ENCODE assay signal across 8 cellular contexts in the genomic region with DNA sequence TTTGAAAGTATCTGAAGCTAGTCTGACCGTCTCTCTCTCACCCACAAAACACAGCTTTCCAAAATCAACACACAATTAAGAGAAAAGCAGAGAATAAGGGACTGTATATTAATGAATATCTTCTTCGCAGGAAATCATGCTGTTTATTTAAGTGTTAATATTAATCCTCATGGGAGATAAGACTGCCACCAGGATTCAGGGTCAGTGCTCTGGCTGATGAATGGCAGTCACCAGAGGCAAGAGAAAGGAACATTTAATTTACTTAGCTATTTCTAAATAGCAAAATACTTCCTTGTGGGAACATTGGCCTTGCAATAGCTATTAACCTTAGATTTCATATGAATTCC. TPM values are rescaled to one million over a fixed set of nuclear protein-coding genes. Genes with fewer than 3 reads are reported as not detected.
DNase-seq lines count a peak whose midpoint lies in the region; ATAC-seq and TF ChIP-seq lines count a peak whose summit lies in the region.

No MANE protein-coding gene starts in this region.

- no peaks in the 10 kb centered on the region for H3K9me2 ChIP-seq in HCT116 (ENCODE audit: insufficient read depth)

- H3K9ac ChIP-seq in HCT116 (ENCODE audit: low read length) (0 out of 2 replicates have a peak overlapping the region, but pooled peaks have one; percentile 9), adipocyte (ENCODE audit: low read length) (peak overlapping the region; percentile 95)

- H3K4me3 ChIP-seq in HCT116 (replicated peaks in 1 of 2; ENCODE audit: low read depth in 1 of 2, low read length in 2 of 2) (peak overlapping the region in 1 of 2 experiments; percentile 77; a peak in 1 of 4 replicates), adipocyte (ENCODE audit: low read length) (peak overlapping the region; percentile 89)

- no peak for TF ChIP-seq RAD21 in HCT116 (IDR thresholded peaks at IDR 0.05; ENCODE audit: low read depth)

- H3K79me2 ChIP-seq in HCT116 (ENCODE audit: insufficient read depth, low read length): peaks cover 47% of the 10 kb centered on the region

- H3K27ac ChIP-seq in 22Rv1 (peak overlapping the region; percentile 87), HCT116 (ENCODE audit: low read depth, low read length) (peak overlapping the region; percentile 53)

- no peak for TF ChIP-seq POLR2A in HCT116 (IDR thresholded peaks at IDR 0.05; ENCODE audit: borderline replicate concordance, extremely low read depth, insufficient read depth, insufficient read length)

- H2AFZ ChIP-seq in HCT116 (ENCODE audit: low read depth, low read length, poor library complexity, severe bottlenecking): no peak overlapping the region

- peaks cover 0 to 10% of the 10 kb centered on the region in 2 experiments; a peak in 1 of 4 replicates for H3K36me3 ChIP-seq in HCT116 (ENCODE audit: control insufficient read depth in 1 of 2, insufficient read depth in 2 of 2, low read length in 2 of 2)
- peaks cover 24% of the 10 kb centered on the region for H3K36me3 ChIP-seq in adipocyte (ENCODE audit: control insufficient read depth, insufficient read depth, low read length, severe bottlenecking)

- H3K4me1 ChIP-seq in HCT116 (ENCODE audit: control insufficient read depth in 1 of 2, insufficient read depth in 2 of 2, low read length in 2 of 2) (peaks cover 18 to 30% of the 10 kb centered on the region in 2 experiments), adipocyte (ENCODE audit: control insufficient read depth, insufficient read depth, low read length) (peaks cover 33% of the 10 kb centered on the region)

- POLR2A ChIA-PET in HCT116 (lab: Charles Lee) (no interaction called here), GM10248 (lab: Yijun Ruan, JAX) (interaction anchor here (0.9 kb wide), 1 partner anchor 35 kb away, joined by 3 read pairs; no protein-coding TSS in a partner anchor)

- DNase-seq in HCT116 (ENCODE audit: low read depth, low spot score) (no peak), adipocyte (ENCODE audit: low read depth) (no peak), mucosa of gallbladder (ENCODE audit: low spot score) (peak; percentile 72), GM10248 (ENCODE audit: extremely low spot score) (no peak)

- RAD21 ChIA-PET in HCT116 (lab: Charles Lee; ENCODE audit: low non-redundant PET in 1 of 2, low total read pairs in 2 of 2, uncharacterized antibody in 2 of 2, unreplicated experiment in 2 of 2): no interaction called here

- ATAC-seq in HCT116 (no peak), HG02571 (IDR thresholded peaks at IDR 0.05; ENCODE audit: unreplicated experiment) (no peak), GM18870 (IDR thresholded peaks at IDR 0.05; ENCODE audit: unreplicated experiment) (no peak), GM18511 (IDR thresholded peaks at IDR 0.05; ENCODE audit: unreplicated experiment) (no peak)

- CTCF ChIA-PET in HCT116 (lab: Charles Lee) (interaction anchor here (0.9 kb wide), 1 partner anchor 345 kb away, joined by 3 read pairs; no protein-coding TSS in a partner anchor), GM10248 (lab: Yijun Ruan, JAX) (interaction anchor here (0.9 to 1.8 kb wide), 9 partner anchors 9 to 642 kb away, joined by 3 to 6 read pairs (median 3); no protein-coding TSS in a partner anchor)

- H3K27me3 ChIP-seq in HCT116 (ENCODE audit: insufficient read depth, low read length) (no peaks in the 10 kb centered on the region), adipocyte (replicated peaks; ENCODE audit: control insufficient read depth, insufficient read depth, low read length) (no peaks in the 10 kb centered on the region)

- intact Hi-C loops in HCT116 (cut with micrococcal nuclease): no loop called here

- H4K20me1 ChIP-seq in HCT116 (ENCODE audit: insufficient read depth): no peaks in the 10 kb centered on the region

- BruUV-seq in HCT116 (replicated peaks; lab: Mats Ljungman, UMichigan): no TSS peak

- TF ChIP-seq CTCF in 22Rv1 (IDR thresholded peaks at IDR 0.05): no peak
- TF ChIP-seq CTCF in HCT116 (IDR thresholded peaks at IDR 0.05 in 2 of 3, conservative IDR thresholded peaks at IDR 0.05 in 1 of 3; ENCODE audit: borderline replicate concordance in 1 of 3, insufficient read depth in 1 of 3, low read depth in 2 of 3, low read length in 2 of 3): no peak
- TF ChIP-seq CTCF in GM10248 (IDR thresholded peaks at IDR 0.05; ENCODE audit: control extremely low read depth, extremely low read depth, low read depth, missing control alignments): no peak

- H3K4me2 ChIP-seq in HCT116 (ENCODE audit: low read length): peak overlapping the region; percentile 90

- H3K9me3 ChIP-seq in HCT116 (ENCODE audit: control insufficient read depth in 1 of 2, insufficient read depth in 1 of 2, low read depth in 1 of 2, low read length in 2 of 2) (no peaks in the 10 kb centered on the region), adipocyte (ENCODE audit: control insufficient read depth, low read length) (no peaks in the 10 kb centered on the region)

TF ChIP-seq in HCT116, 20 proteins besides CTCF, POLR2A, EP300 and RAD21:
- no peak for TF ChIP-seq EZH2phosphoT487 (IDR thresholded peaks at IDR 0.05; ENCODE audit: borderline replicate concordance)
- no peak for TF ChIP-seq JUND (IDR thresholded peaks at IDR 0.05)
- TF ChIP-seq SRF (IDR thresholded peaks at IDR 0.05; ENCODE audit: low read depth): no peak
- no peak for TF ChIP-seq FOSL1 (IDR thresholded peaks at IDR 0.05; ENCODE audit: low read depth)
- TF ChIP-seq TCF7L2 (IDR thresholded peaks at IDR 0.05; ENCODE audit: borderline replicate concordance, extremely low read depth, insufficient read depth, insufficient read length): no peak
- no peak for TF ChIP-seq ZFX (IDR thresholded peaks at IDR 0.05)
- no peak for TF ChIP-seq CEBPB (IDR thresholded peaks at IDR 0.05; ENCODE audit: low read depth)
- no peak for TF ChIP-seq SP1 (IDR thresholded peaks at IDR 0.05; ENCODE audit: low read depth)
- TF ChIP-seq CBX3 (IDR thresholded peaks at IDR 0.05; ENCODE audit: low read depth): no peak
- TF ChIP-seq ZNF274 (IDR thresholded peaks at IDR 0.05; ENCODE audit: low read depth, low read length): no peak
- no peak for TF ChIP-seq POLR2AphosphoS5 (IDR thresholded peaks at IDR 0.05; ENCODE audit: low read depth, low read length)
- no peak for TF ChIP-seq EZH2 (IDR thresholded peaks at IDR 0.05)
- TF ChIP-seq, protein P1, sequence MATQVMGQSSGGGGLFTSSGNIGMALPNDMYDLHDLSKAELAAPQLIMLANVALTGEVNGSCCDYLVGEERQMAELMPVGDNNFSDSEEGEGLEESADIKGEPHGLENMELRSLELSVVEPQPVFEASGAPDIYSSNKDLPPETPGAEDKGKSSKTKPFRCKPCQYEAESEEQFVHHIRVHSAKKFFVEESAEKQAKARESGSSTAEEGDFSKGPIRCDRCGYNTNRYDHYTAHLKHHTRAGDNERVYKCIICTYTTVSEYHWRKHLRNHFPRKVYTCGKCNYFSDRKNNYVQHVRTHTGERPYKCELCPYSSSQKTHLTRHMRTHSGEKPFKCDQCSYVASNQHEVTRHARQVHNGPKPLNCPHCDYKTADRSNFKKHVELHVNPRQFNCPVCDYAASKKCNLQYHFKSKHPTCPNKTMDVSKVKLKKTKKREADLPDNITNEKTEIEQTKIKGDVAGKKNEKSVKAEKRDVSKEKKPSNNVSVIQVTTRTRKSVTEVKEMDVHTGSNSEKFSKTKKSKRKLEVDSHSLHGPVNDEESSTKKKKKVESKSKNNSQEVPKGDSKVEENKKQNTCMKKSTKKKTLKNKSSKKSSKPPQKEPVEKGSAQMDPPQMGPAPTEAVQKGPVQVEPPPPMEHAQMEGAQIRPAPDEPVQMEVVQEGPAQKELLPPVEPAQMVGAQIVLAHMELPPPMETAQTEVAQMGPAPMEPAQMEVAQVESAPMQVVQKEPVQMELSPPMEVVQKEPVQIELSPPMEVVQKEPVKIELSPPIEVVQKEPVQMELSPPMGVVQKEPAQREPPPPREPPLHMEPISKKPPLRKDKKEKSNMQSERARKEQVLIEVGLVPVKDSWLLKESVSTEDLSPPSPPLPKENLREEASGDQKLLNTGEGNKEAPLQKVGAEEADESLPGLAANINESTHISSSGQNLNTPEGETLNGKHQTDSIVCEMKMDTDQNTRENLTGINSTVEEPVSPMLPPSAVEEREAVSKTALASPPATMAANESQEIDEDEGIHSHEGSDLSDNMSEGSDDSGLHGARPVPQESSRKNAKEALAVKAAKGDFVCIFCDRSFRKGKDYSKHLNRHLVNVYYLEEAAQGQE (IDR thresholded peaks at IDR 0.05; ENCODE audit: low read depth): no peak
- TF ChIP-seq EGR1 (IDR thresholded peaks at IDR 0.05; ENCODE audit: low read depth): no peak
- TF ChIP-seq, protein P2, sequence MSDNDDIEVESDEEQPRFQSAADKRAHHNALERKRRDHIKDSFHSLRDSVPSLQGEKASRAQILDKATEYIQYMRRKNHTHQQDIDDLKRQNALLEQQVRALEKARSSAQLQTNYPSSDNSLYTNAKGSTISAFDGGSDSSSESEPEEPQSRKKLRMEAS (IDR thresholded peaks at IDR 0.05): no peak
- TF ChIP-seq, protein P3, sequence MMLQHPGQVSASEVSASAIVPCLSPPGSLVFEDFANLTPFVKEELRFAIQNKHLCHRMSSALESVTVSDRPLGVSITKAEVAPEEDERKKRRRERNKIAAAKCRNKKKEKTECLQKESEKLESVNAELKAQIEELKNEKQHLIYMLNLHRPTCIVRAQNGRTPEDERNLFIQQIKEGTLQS (IDR thresholded peaks at IDR 0.05): no peak
- no peak for TF ChIP-seq SIN3A (IDR thresholded peaks at IDR 0.05; ENCODE audit: low read depth)
- TF ChIP-seq, protein P4, sequence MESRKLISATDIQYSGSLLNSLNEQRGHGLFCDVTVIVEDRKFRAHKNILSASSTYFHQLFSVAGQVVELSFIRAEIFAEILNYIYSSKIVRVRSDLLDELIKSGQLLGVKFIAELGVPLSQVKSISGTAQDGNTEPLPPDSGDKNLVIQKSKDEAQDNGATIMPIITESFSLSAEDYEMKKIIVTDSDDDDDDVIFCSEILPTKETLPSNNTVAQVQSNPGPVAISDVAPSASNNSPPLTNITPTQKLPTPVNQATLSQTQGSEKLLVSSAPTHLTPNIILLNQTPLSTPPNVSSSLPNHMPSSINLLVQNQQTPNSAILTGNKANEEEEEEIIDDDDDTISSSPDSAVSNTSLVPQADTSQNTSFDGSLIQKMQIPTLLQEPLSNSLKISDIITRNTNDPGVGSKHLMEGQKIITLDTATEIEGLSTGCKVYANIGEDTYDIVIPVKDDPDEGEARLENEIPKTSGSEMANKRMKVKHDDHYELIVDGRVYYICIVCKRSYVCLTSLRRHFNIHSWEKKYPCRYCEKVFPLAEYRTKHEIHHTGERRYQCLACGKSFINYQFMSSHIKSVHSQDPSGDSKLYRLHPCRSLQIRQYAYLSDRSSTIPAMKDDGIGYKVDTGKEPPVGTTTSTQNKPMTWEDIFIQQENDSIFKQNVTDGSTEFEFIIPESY (IDR thresholded peaks at IDR 0.05; ENCODE audit: extremely low read depth, insufficient replicate concordance, low read length): no peak

RNA-seq across cellular contexts. Expression of a gene that starts 2.2 kb away (rescaled TPM):
- total RNA-seq in HCT116 (2021; ENCODE audit: unreplicated experiment): 7.6 TPM
- 3.5 and 3.7 TPM in 2 replicates for polyA plus RNA-seq in HCT116 (2012)
- total RNA-seq in mucosa of gallbladder: 18.9 TPM
